Comparison of ENCODE assay signal across 18 cellular contexts in the genomic region with DNA sequence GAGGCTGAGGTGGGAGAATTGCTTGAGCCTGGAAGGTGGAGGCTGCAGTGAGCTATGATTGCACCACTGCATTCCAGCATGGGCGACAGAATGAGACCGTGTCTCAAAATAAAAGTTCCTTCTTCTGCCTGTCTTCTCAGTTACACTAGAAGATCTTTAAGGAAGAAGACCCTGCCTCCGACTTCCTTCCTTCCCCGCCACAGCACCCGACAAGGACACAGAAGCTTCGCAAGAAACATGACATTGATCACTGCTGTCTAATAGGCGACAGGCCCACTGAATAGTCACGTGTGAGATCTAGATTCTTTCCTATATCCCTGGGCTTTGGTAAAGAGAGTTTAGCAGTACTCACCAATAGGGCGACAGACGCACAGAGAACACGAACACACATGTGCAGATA.
DNase-seq lines count a peak whose midpoint lies in the region; ATAC-seq, FAIRE-seq and TF ChIP-seq lines count a peak whose summit lies in the region.
"Had no signal": no experiment of that assay in that cellular context is flagged by ENCODE, and none has a peak within 500 bp of the region (broad histone marks: within the 10 kb centered on the region; RNA-seq: fewer than 3 reads in every experiment).

No MANE protein-coding gene starts in this region.

- intact Hi-C loops in breast epithelium (cut with DNase I; ENCODE audit: low total_unique reads), result no loop called here
- intact Hi-C loops in MCF 10A (cut with micrococcal nuclease), result no loop called here
- intact Hi-C loops in GM12878 (cut with micrococcal nuclease; ENCODE audit: unreplicated experiment), result loop anchor here (5.0 kb wide), 2 partner anchors 37 to 72 kb away; no protein-coding TSS in a partner anchor
- intact Hi-C loops in upper lobe of right lung (cut with DNase I), result no loop called here

- in situ Hi-C loops in GM12878 (cut with MboI), result no loop called here

- RAD21 ChIA-PET in GM12878 (lab: Charles Lee; ENCODE audit: unreplicated experiment), result interaction anchor here (0.5 to 7.5 kb wide), 14 partner anchors 8 to 82 kb away, joined by 3 to 146 read pairs (median 4); no protein-coding TSS in a partner anchor

- no peak for TF ChIP-seq EP300 in GM12878 (IDR thresholded peaks at IDR 0.05; ENCODE audit: borderline replicate concordance in 1 of 2, control insufficient read depth in 1 of 2, low read depth in 2 of 2, low read length in 2 of 2)

- no peaks in the 10 kb centered on the region for H4K20me1 ChIP-seq in GM12878 (ENCODE audit: control insufficient read depth, insufficient read depth)

- H3K27ac ChIP-seq in breast epithelium (no peak overlapping the region), GM12878 (ENCODE audit: control insufficient read depth, insufficient read depth) (peak overlapping the region; percentile 92), lung (ENCODE audit: low read depth in 1 of 2, low read length in 1 of 2) (peak overlapping the region in 1 of 2 donors; percentile 27), upper lobe of right lung (peak overlapping the region; percentile 6)

- peaks cover 94% of the 10 kb centered on the region for H3K79me2 ChIP-seq in GM12878 (ENCODE audit: control insufficient read depth, insufficient read depth, low read length)

- TF ChIP-seq CTCF in breast epithelium (IDR thresholded peaks at IDR 0.05), result no peak
- TF ChIP-seq CTCF in MCF 10A (IDR thresholded peaks at IDR 0.05; ENCODE audit: unreplicated experiment), result no peak
- TF ChIP-seq CTCF in GM12878 (IDR thresholded peaks at IDR 0.05 in 2 of 3, conservative IDR thresholded peaks at IDR 0.05 in 1 of 3; ENCODE audit: control insufficient read depth in 2 of 3, extremely low read depth in 1 of 3, insufficient read depth in 1 of 3, low read depth in 3 of 3, low read length in 3 of 3), result no peak
- TF ChIP-seq CTCF in lung (IDR thresholded peaks at IDR 0.05; ENCODE audit: control extremely low read depth, extremely low read depth), result no peak
- TF ChIP-seq CTCF in upper lobe of right lung (IDR thresholded peaks at IDR 0.05), result no peak

- H3K27me3 ChIP-seq in breast epithelium, result no peaks in the 10 kb centered on the region
- no peaks in the 10 kb centered on the region for H3K27me3 ChIP-seq in GM12878 (replicated peaks in 1 of 2; ENCODE audit: control insufficient read depth in 2 of 2, insufficient read depth in 2 of 2, low read length in 1 of 2)
- H3K27me3 ChIP-seq in lung (ENCODE audit: control insufficient read depth, insufficient read depth), result no peaks in the 10 kb centered on the region
- H3K27me3 ChIP-seq in upper lobe of right lung, result no peaks in the 10 kb centered on the region

- SMC1A ChIA-PET in GM12878 (lab: Charles Lee; ENCODE audit: uncharacterized antibody, unreplicated experiment), result interaction anchor here (0.6 to 6.5 kb wide), 15 partner anchors 9 to 71 kb away, joined by 3 to 81 read pairs (median 11); no protein-coding TSS in a partner anchor

- peaks cover 4 to 7% of the 10 kb centered on the region in 2 donors for H3K4me1 ChIP-seq in breast epithelium
- peaks cover 18% of the 10 kb centered on the region for H3K4me1 ChIP-seq in GM12878 (ENCODE audit: control insufficient read depth, insufficient read depth, low read length)
- peaks cover 7 to 15% of the 10 kb centered on the region in 2 donors for H3K4me1 ChIP-seq in lung (ENCODE audit: control insufficient read depth in 2 of 2, insufficient read depth in 2 of 2, low read length in 2 of 2)
- peaks cover 27% of the 10 kb centered on the region for H3K4me1 ChIP-seq in upper lobe of right lung

- H3K9me3 ChIP-seq in breast epithelium (no peaks in the 10 kb centered on the region), GM12878 (replicated peaks; ENCODE audit: control insufficient read depth, insufficient read depth, low read length) (no peaks in the 10 kb centered on the region), lung (ENCODE audit: control insufficient read depth in 2 of 2, insufficient read depth in 1 of 2, low read length in 1 of 2) (no peaks in the 10 kb centered on the region), upper lobe of right lung (no peaks in the 10 kb centered on the region)

- CTCF ChIA-PET in MCF 10A (lab: Yijun Ruan, JAX), result interaction anchor here (0.6 kb wide), 3 partner anchors 65 to 710 kb away, joined by 3 read pairs; no protein-coding TSS in a partner anchor
- CTCF ChIA-PET in GM12878 (lab: Yijun Ruan, JAX), result interaction anchor here (0.8 to 1.9 kb wide), 5 partner anchors 8 to 80 kb away, joined by 3 to 4 read pairs (median 3); no protein-coding TSS in a partner anchor

- H3K4me1 Mint-ChIP-seq in MCF 10A (ENCODE audit: insufficient read depth, unreplicated experiment), result peaks cover 5% of the 10 kb centered on the region

- H3K27me3 Mint-ChIP-seq in MCF 10A (ENCODE audit: insufficient read depth, unreplicated experiment), result no peaks in the 10 kb centered on the region

- H3K36me3 ChIP-seq in breast epithelium (no peaks in the 10 kb centered on the region), GM12878 (ENCODE audit: control insufficient read depth in 2 of 2, insufficient read depth in 2 of 2, low read length in 1 of 2) (peaks cover 10 to 12% of the 10 kb centered on the region in 2 experiments), lung (ENCODE audit: control insufficient read depth in 2 of 2, insufficient read depth in 2 of 2, low read length in 2 of 2) (peaks cover 0 to 8% of the 10 kb centered on the region in 2 donors), upper lobe of right lung (peaks cover 7% of the 10 kb centered on the region)

- WGBS in GM12878 (ENCODE audit: insufficient coverage, insufficient replicate concordance, low lambda C conversion rate, missing lambda C conversion rate), result 74% methylated on average over 11 of the region's 11 CpGs
- 42 to 51% methylated on average over 11 of the region's 11 CpGs for WGBS in lung, 2 donors

- no peak overlapping the region for H2AFZ ChIP-seq in GM12878 (ENCODE audit: control insufficient read depth, low read depth, low read length)

- no peak overlapping the region for H3K4me3 Mint-ChIP-seq in MCF 10A (ENCODE audit: unreplicated experiment)
- H3K4me3 Mint-ChIP-seq: activated CD8-positive, alpha-beta memory T cell treated with anti-CD3 and anti-CD28 coated beads, Interleukin-2, amount 10 ng/mL, durations not matched to agents 7 days and 5 days; activated naive CD4-positive, alpha-beta T cell treated with anti-CD3 and anti-CD28 coated beads for 36 hours; natural killer cell; stimulated activated memory B cell treated with anti-CD40 and anti-IgM and Interleukin-4, amounts not matched to agents 10 μg/mL and 1 μg/mL and 100 μg/mL, for 72 hours had no signal

- no peaks in the 10 kb centered on the region for H3K9me3 Mint-ChIP-seq in MCF 10A (ENCODE audit: unreplicated experiment)
- H3K9me3 Mint-ChIP-seq: activated naive CD4-positive, alpha-beta T cell treated with anti-CD3 and anti-CD28 coated beads for 36 hours; natural killer cell; stimulated activated memory B cell treated with anti-CD40 and anti-IgM and Interleukin-4, amounts not matched to agents 10 μg/mL and 1 μg/mL and 100 μg/mL, for 72 hours had no signal

- no peak for TF ChIP-seq POLR2A in breast epithelium (IDR thresholded peaks at IDR 0.05)
- no peak for TF ChIP-seq POLR2A in GM12878 (IDR thresholded peaks at IDR 0.05; ENCODE audit: low read depth, low read length)

- peak overlapping the region; percentile 90; the same call in 1 of the 2 replicates for H3K4me2 ChIP-seq in GM12878 (ENCODE audit: control insufficient read depth, insufficient read depth)

- peak overlapping the region; percentile 91 for H3K9ac ChIP-seq in GM12878 (ENCODE audit: control insufficient read depth, insufficient read depth, low read length)

- ATAC-seq in GM12878, result no peak
- no peak for ATAC-seq in lung (ENCODE audit: insufficient read depth, low FRiP score)
- no peak for ATAC-seq in upper lobe of right lung
- ATAC-seq in HG03159 (IDR thresholded peaks at IDR 0.05; ENCODE audit: unreplicated experiment), result no peak
- ATAC-seq: activated CD8-positive, alpha-beta memory T cell treated with anti-CD3 and anti-CD28 coated beads, Interleukin-2, amount 10 ng/mL, durations not matched to agents 7 days and 5 days; left colon; natural killer cell; SK-N-SH treated with all-trans-retinoic acid at 6 μM for 48 hours; stimulated activated memory B cell treated with anti-CD40 and anti-IgM and Interleukin-4, amounts not matched to agents 10 μg/mL and 1 μg/mL and 100 μg/mL, for 72 hours had no signal

- BruUV-seq in MCF 10A (replicated peaks; lab: Mats Ljungman, UMichigan), result no TSS peak
- no TSS peak for BruUV-seq in GM12878 (replicated peaks; lab: Mats Ljungman, UMichigan)

- no peak for FAIRE-seq in GM12878 (lab: Jason Lieb, UNC)

- H3K36me3 Mint-ChIP-seq in MCF 10A (ENCODE audit: insufficient read depth, unreplicated experiment), result peaks cover 4% of the 10 kb centered on the region
- H3K36me3 Mint-ChIP-seq: activated CD8-positive, alpha-beta memory T cell treated with anti-CD3 and anti-CD28 coated beads, Interleukin-2, amount 10 ng/mL, durations not matched to agents 7 days and 5 days; natural killer cell; stimulated activated memory B cell treated with anti-CD40 and anti-IgM and Interleukin-4, amounts not matched to agents 10 μg/mL and 1 μg/mL and 100 μg/mL, for 72 hours had no signal

- H3K27ac Mint-ChIP-seq in MCF 10A (ENCODE audit: low read depth, unreplicated experiment), result no peak overlapping the region
- H3K27ac Mint-ChIP-seq: activated CD8-positive, alpha-beta memory T cell treated with anti-CD3 and anti-CD28 coated beads, Interleukin-2, amount 10 ng/mL, durations not matched to agents 7 days and 5 days; activated naive CD4-positive, alpha-beta T cell treated with anti-CD3 and anti-CD28 coated beads for 36 hours; natural killer cell; stimulated activated memory B cell treated with anti-CD40 and anti-IgM and Interleukin-4, amounts not matched to agents 10 μg/mL and 1 μg/mL and 100 μg/mL, for 72 hours had no signal

- POLR2A ChIA-PET in MCF 10A (lab: Yijun Ruan, JAX), result no interaction called here
- POLR2A ChIA-PET in GM12878 (lab: Charles Lee), result interaction anchor here (0.5 to 2.3 kb wide), 13 partner anchors 8 to 67 kb away, joined by 3 to 8 read pairs (median 5); no protein-coding TSS in a partner anchor

- no peak for TF ChIP-seq RAD21 in GM12878 (IDR thresholded peaks at IDR 0.05; ENCODE audit: insufficient read depth, low read depth, low read length)

- DNase-seq in breast epithelium (ENCODE audit: low spot score in 2 of 2) (no peak), MCF 10A (ENCODE audit: unreplicated experiment) (no peak), GM12878 (ENCODE audit: low read depth, low spot score) (no peak), lung (ENCODE audit: low spot score) (no peak), upper lobe of right lung (no peak), SHP77 (lab: John Stamatoyannopoulos, UW) (no peak), SK-N-DZ (ENCODE audit: low spot score) (no peak)
- DNase-seq: 8988T; activated CD8-positive, alpha-beta memory T cell treated with anti-CD3 and anti-CD28 coated beads, Interleukin-2, amount 10 ng/mL, durations not matched to agents 7 days and 5 days; activated naive CD4-positive, alpha-beta T cell treated with anti-CD3 and anti-CD28 coated beads for 36 hours; COR-L47; left colon; natural killer cell; NCI-H1436 treated with DMSO at 0.1 percent for 48 hours; right cardiac atrium had no signal

- H3K4me3 ChIP-seq in breast epithelium, result peak overlapping the region in 2 of 3 donors; percentile 59 to 80
- peak overlapping the region; percentile 86 for H3K4me3 ChIP-seq in GM12878
- H3K4me3 ChIP-seq in lung, result peak overlapping the region; percentile 16
- H3K4me3 ChIP-seq in upper lobe of right lung, result peak overlapping the region; percentile 60

TF ChIP-seq in GM12878, 131 proteins besides CTCF, POLR2A, EP300 and RAD21 (continues in another document):
- TF ChIP-seq STAT3 (IDR thresholded peaks at IDR 0.05; ENCODE audit: low read depth, low read length), result no peak

Comparison
In these comparisons a context has a peak if more than half of its experiments do, and no peak if none do; other contexts are left out.
1. H3K27ac ChIP-seq: peak in GM12878 (single experiment) and upper lobe of right lung (single experiment); none in breast epithelium (0 of 2).
2. H3K4me3 ChIP-seq: peak in every context shown above with its lines; median percentile 86 in GM12878; 70 in breast epithelium; 60 in upper lobe of right lung; 16 in lung.